In genomic region chr17:2592974-2593845, GRCh38 we compare ENCODE assay signal across 1 cellular context.
TF ChIP-seq lines count a peak whose summit lies in the region.

TSS of gene PAFAH1B1 (plus strand) at chr17:2593654. CDS start at chr17:2638289, 44,635 bp downstream.

TF ChIP-seq in HepG2, 621 proteins besides CTCF, POLR2A, EP300 and RAD21 (continued from another document and continues in another):
- TF ChIP-seq ZNF646 (CRISPR knock-in tag; IDR thresholded peaks at IDR 0.05) (no peak), ZNF253 (CRISPR knock-in tag; IDR thresholded peaks at IDR 0.05; ENCODE audit: borderline replicate concordance) (no peak), ZNF607 (CRISPR knock-in tag; IDR thresholded peaks at IDR 0.05; ENCODE audit: borderline replicate concordance) (no peak), ZNF225 (CRISPR knock-in tag; IDR thresholded peaks at IDR 0.05) (peak; percentile 43; the same call in 1 of the 2 replicates), ZNF552 (CRISPR knock-in tag; IDR thresholded peaks at IDR 0.05; ENCODE audit: borderline replicate concordance) (no peak), TRIM22 (IDR thresholded peaks at IDR 0.05) (no peak), TCF7L2 (IDR thresholded peaks at IDR 0.05; ENCODE audit: low read depth, low read length) (no peak), PAX8 (CRISPR knock-in tag; IDR thresholded peaks at IDR 0.05; ENCODE audit: borderline replicate concordance) (no peak), ZNF484 (CRISPR knock-in tag; IDR thresholded peaks at IDR 0.05; ENCODE audit: borderline replicate concordance, low read depth) (no peak), ZNF121 (CRISPR knock-in tag; IDR thresholded peaks at IDR 0.05) (no peak), MEIS2 (CRISPR knock-in tag; IDR thresholded peaks at IDR 0.05) (peak; percentile 51; the same call in 1 of the 2 replicates), ZNF605 (CRISPR knock-in tag; IDR thresholded peaks at IDR 0.05) (peak; percentile 65; the same call in 1 of the 2 replicates), KAT7 (CRISPR knock-in tag; IDR thresholded peaks at IDR 0.05; ENCODE audit: borderline replicate concordance) (no peak), ZFP1 (CRISPR knock-in tag; IDR thresholded peaks at IDR 0.05) (no peak; the same call in 1 of the 2 replicates), ATF7-NPFF (CRISPR knock-in tag; IDR thresholded peaks at IDR 0.05; ENCODE audit: low read depth) (peak; percentile 63; the same call in 1 of the 2 replicates), ZNF564 (CRISPR knock-in tag; IDR thresholded peaks at IDR 0.05) (0 out of 2 replicates have a peak, but pooled peaks have one; percentile 54), POLR2AphosphoS2 (IDR thresholded peaks at IDR 0.05; ENCODE audit: low read depth, low read length) (no peak), ZNF292 (CRISPR knock-in tag; IDR thresholded peaks at IDR 0.05; ENCODE audit: borderline replicate concordance, low read depth) (no peak), ZSCAN20 (CRISPR knock-in tag; IDR thresholded peaks at IDR 0.05; ENCODE audit: borderline replicate concordance) (no peak), DMAP1 (CRISPR knock-in tag; IDR thresholded peaks at IDR 0.05) (peak; percentile 65), KLF12 (CRISPR knock-in tag; IDR thresholded peaks at IDR 0.05; ENCODE audit: borderline replicate concordance) (no peak; the same call in 1 of the 2 replicates), NFAT5 (CRISPR knock-in tag; IDR thresholded peaks at IDR 0.05) (0 out of 2 replicates have a peak, but pooled peaks have one; percentile 27), ZNF180 (CRISPR knock-in tag; IDR thresholded peaks at IDR 0.05; ENCODE audit: borderline replicate concordance, low read depth) (no peak), ZNF784 (CRISPR knock-in tag; IDR thresholded peaks at IDR 0.05; ENCODE audit: borderline replicate concordance) (0 out of 2 replicates have a peak, but pooled peaks have one; percentile 59), AFF4 (CRISPR knock-in tag; IDR thresholded peaks at IDR 0.05) (no peak), RAD51 (IDR thresholded peaks at IDR 0.05; ENCODE audit: borderline replicate concordance) (no peak), ZHX2 (IDR thresholded peaks at IDR 0.05; ENCODE audit: low read depth) (0 out of 2 replicates have a peak, but pooled peaks have one; percentile 26), ZHX2 (CRISPR knock-in tag; IDR thresholded peaks at IDR 0.05; ENCODE audit: borderline replicate concordance) (no peak), NPAS2 (CRISPR knock-in tag; IDR thresholded peaks at IDR 0.05; ENCODE audit: borderline replicate concordance) (no peak), TOE1 (CRISPR knock-in tag; IDR thresholded peaks at IDR 0.05) (0 out of 2 replicates have a peak, but pooled peaks have one; percentile 69), ZSCAN30 (CRISPR knock-in tag; IDR thresholded peaks at IDR 0.05) (no peak)
